Comparison of ENCODE assay signal across 15 cellular contexts in the genomic region with DNA sequence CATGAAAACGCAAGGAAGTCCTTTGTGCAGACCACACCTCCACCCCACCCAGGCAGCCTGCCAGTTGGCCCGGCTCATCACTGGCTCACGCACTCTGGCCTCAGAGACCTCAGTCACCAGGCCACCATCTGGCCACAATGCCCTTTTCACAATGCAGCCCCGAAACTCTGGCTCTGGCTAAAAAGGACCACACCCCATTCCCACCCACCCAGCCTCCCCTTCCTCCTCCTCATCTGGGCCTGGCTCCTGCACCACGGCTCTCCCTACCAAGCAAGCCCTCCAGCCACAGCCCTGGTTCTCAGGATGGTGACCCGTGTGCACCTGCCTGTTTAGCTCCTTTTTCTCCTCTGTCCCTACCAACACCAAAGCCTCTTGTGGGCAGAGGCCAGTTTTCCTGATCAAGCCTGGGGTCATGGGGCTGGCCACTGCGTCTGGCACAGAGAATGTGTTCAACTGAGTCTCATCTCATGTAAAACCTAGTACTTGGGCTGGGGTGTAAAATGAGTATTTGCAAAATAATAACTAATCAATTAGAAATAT. TPM values are rescaled to one million over a fixed set of nuclear protein-coding genes. Genes with fewer than 3 reads are reported as not detected.
A peak's percentile ranks its signal among the peaks of the same experiment; 100 is the strongest.
DNase-seq lines count a peak whose midpoint lies in the region; ATAC-seq and TF ChIP-seq lines count a peak whose summit lies in the region.
"Had no signal": no experiment of that assay in that cellular context is flagged by ENCODE, and none has a peak within 500 bp of the region (broad histone marks: within the 10 kb centered on the region; RNA-seq: fewer than 3 reads in every experiment).

No MANE protein-coding gene starts in this region.

- H3K36me3 Mint-ChIP-seq in activated naive CD8-positive, alpha-beta T cell treated with anti-CD3 and anti-CD28 coated beads, Interleukin-2, amount 10 ng/mL, durations not matched to agents 7 days and 5 days: peaks cover 4% of the 10 kb centered on the region
- H3K36me3 Mint-ChIP-seq in activated naive CD8-positive, alpha-beta T cell treated with anti-CD3 and anti-CD28 coated beads, Interleukin-2, amount 50 U/mL, for 24 hours (ENCODE audit: low read depth): peaks cover 8% of the 10 kb centered on the region
- peaks cover 2% of the 10 kb centered on the region for H3K36me3 Mint-ChIP-seq in chondrocyte (ENCODE audit: low read depth)

- peak; percentile 19 for DNase-seq in activated naive CD8-positive, alpha-beta T cell treated with anti-CD3 and anti-CD28 coated beads, Interleukin-2, amount 10 ng/mL, durations not matched to agents 7 days and 5 days
- DNase-seq in activated naive CD8-positive, alpha-beta T cell treated with anti-CD3 and anti-CD28 coated beads, Interleukin-2, amount 50 U/mL, for 24 hours: no peak
- peak; percentile 38 for DNase-seq in chondrocyte (ENCODE audit: low spot score)
- DNase-seq in lower lobe of right lung: peak; percentile 52
- DNase-seq in vagina (ENCODE audit: extremely low spot score in 2 of 2): no peak
- DNase-seq in NCI-H1048 (lab: John Stamatoyannopoulos, UW): no peak
- DNase-seq: activated T-cell treated with anti-CD3 and anti-CD28 coated beads, Interleukin-2, amount 50 U/mL, for 4 hours; central memory CD4-positive, alpha-beta T cell; immature natural killer cell; nephron progenitor cell; stimulated activated CD8-positive, alpha-beta memory T cell treated with anti-CD3 and anti-CD28 coated beads, Interleukin-4, amount 100 ng/mL, for 48 hours; WERI-Rb-1 had no signal

- H3K4me1 ChIP-seq in lower lobe of right lung: peaks cover 29% of the 10 kb centered on the region
- H3K4me1 ChIP-seq in vagina: peaks cover 30% of the 10 kb centered on the region

- no peak for TF ChIP-seq CTCF in chondrocyte (IDR thresholded peaks at IDR 0.05)
- TF ChIP-seq CTCF in lower lobe of right lung (IDR thresholded peaks at IDR 0.05): no peak
- no peak for TF ChIP-seq CTCF in vagina (IDR thresholded peaks at IDR 0.05)

- ATAC-seq in activated naive CD8-positive, alpha-beta T cell treated with anti-CD3 and anti-CD28 coated beads, Interleukin-2, amount 10 ng/mL, durations not matched to agents 7 days and 5 days (ENCODE audit: low read depth): no peak
- no peak for ATAC-seq in activated naive CD8-positive, alpha-beta T cell treated with anti-CD3 and anti-CD28 coated beads, Interleukin-2, amount 50 U/mL, for 24 hours
- ATAC-seq in lower lobe of right lung (no peak), HG03565 (IDR thresholded peaks at IDR 0.05; ENCODE audit: unreplicated experiment) (no peak), HG02870 (IDR thresholded peaks at IDR 0.05; ENCODE audit: unreplicated experiment) (no peak)
- ATAC-seq: activated T-cell treated with anti-CD3 and anti-CD28 coated beads, Interleukin-2, amount 50 U/mL, for 4 hours had no signal

- H3K4me3 ChIP-seq in lower lobe of right lung (no peak overlapping the region), vagina (no peak overlapping the region)

- no peaks in the 10 kb centered on the region for H3K27me3 Mint-ChIP-seq in activated naive CD8-positive, alpha-beta T cell treated with anti-CD3 and anti-CD28 coated beads, Interleukin-2, amount 10 ng/mL, durations not matched to agents 7 days and 5 days
- no peaks in the 10 kb centered on the region for H3K27me3 Mint-ChIP-seq in activated naive CD8-positive, alpha-beta T cell treated with anti-CD3 and anti-CD28 coated beads, Interleukin-2, amount 50 U/mL, for 24 hours
- no peaks in the 10 kb centered on the region for H3K27me3 Mint-ChIP-seq in chondrocyte (ENCODE audit: low read depth)

- H3K27ac ChIP-seq in lower lobe of right lung (no peak overlapping the region), vagina (peak overlapping the region; percentile 44)
- H3K27ac ChIP-seq: C4-2B, WERI-Rb-1 had no signal

- H3K9me3 Mint-ChIP-seq in activated naive CD8-positive, alpha-beta T cell treated with anti-CD3 and anti-CD28 coated beads, Interleukin-2, amount 10 ng/mL, durations not matched to agents 7 days and 5 days: peaks cover 1% of the 10 kb centered on the region
- no peaks in the 10 kb centered on the region for H3K9me3 Mint-ChIP-seq in activated naive CD8-positive, alpha-beta T cell treated with anti-CD3 and anti-CD28 coated beads, Interleukin-2, amount 50 U/mL, for 24 hours
- no peaks in the 10 kb centered on the region for H3K9me3 Mint-ChIP-seq in chondrocyte (ENCODE audit: low read depth)
- H3K9me3 Mint-ChIP-seq: activated T-cell treated with anti-CD3 and anti-CD28 coated beads, Interleukin-2, amount 50 U/mL, for 4 hours; immature natural killer cell; nephron progenitor cell had no signal

- TF ChIP-seq POLR2A in vagina (IDR thresholded peaks at IDR 0.05): no peak

- H3K9me3 ChIP-seq in lower lobe of right lung: no peaks in the 10 kb centered on the region
- no peaks in the 10 kb centered on the region for H3K9me3 ChIP-seq in vagina

- H3K27me3 ChIP-seq in lower lobe of right lung (ENCODE audit: low read depth) (no peaks in the 10 kb centered on the region), vagina (no peaks in the 10 kb centered on the region)

- POLR2A ChIA-PET in activated naive CD8-positive, alpha-beta T cell treated with anti-CD3 and anti-CD28 coated beads, Interleukin-2, amount 10 ng/mL, durations not matched to agents 7 days and 5 days (lab: Charles Lee): no interaction called here

- H3K27ac Mint-ChIP-seq in activated naive CD8-positive, alpha-beta T cell treated with anti-CD3 and anti-CD28 coated beads, Interleukin-2, amount 10 ng/mL, durations not matched to agents 7 days and 5 days: peak overlapping the region; percentile 62
- no peak overlapping the region for H3K27ac Mint-ChIP-seq in activated naive CD8-positive, alpha-beta T cell treated with anti-CD3 and anti-CD28 coated beads, Interleukin-2, amount 50 U/mL, for 24 hours
- no peak overlapping the region for H3K27ac Mint-ChIP-seq in chondrocyte (ENCODE audit: unreplicated experiment)

- peaks cover 27% of the 10 kb centered on the region for H3K4me1 Mint-ChIP-seq in activated naive CD8-positive, alpha-beta T cell treated with anti-CD3 and anti-CD28 coated beads, Interleukin-2, amount 10 ng/mL, durations not matched to agents 7 days and 5 days
- peaks cover 26% of the 10 kb centered on the region for H3K4me1 Mint-ChIP-seq in activated naive CD8-positive, alpha-beta T cell treated with anti-CD3 and anti-CD28 coated beads, Interleukin-2, amount 50 U/mL, for 24 hours
- peaks cover 10% of the 10 kb centered on the region for H3K4me1 Mint-ChIP-seq in chondrocyte (ENCODE audit: low read depth)

- peaks cover under 1% of the 10 kb centered on the region for H3K36me3 ChIP-seq in lower lobe of right lung
- no peaks in the 10 kb centered on the region for H3K36me3 ChIP-seq in vagina
- H3K36me3 ChIP-seq: WERI-Rb-1 had no signal

- H3K4me3 Mint-ChIP-seq in activated naive CD8-positive, alpha-beta T cell treated with anti-CD3 and anti-CD28 coated beads, Interleukin-2, amount 10 ng/mL, durations not matched to agents 7 days and 5 days: no peak overlapping the region
- H3K4me3 Mint-ChIP-seq in activated naive CD8-positive, alpha-beta T cell treated with anti-CD3 and anti-CD28 coated beads, Interleukin-2, amount 50 U/mL, for 24 hours: no peak overlapping the region
- no peak overlapping the region for H3K4me3 Mint-ChIP-seq in chondrocyte (ENCODE audit: unreplicated experiment)
- H3K4me3 Mint-ChIP-seq: activated T-cell treated with anti-CD3 and anti-CD28 coated beads, Interleukin-2, amount 50 U/mL, for 4 hours; immature natural killer cell had no signal

- intact Hi-C loops in lower lobe of right lung (cut with DNase I): no loop called here
- intact Hi-C loops in vagina (cut with DNase I): no loop called here

RNA-seq across cellular contexts. Expression of a gene that starts 7.3 kb away (rescaled TPM):
- total RNA-seq in activated naive CD8-positive, alpha-beta T cell treated with anti-CD3 and anti-CD28 coated beads, Interleukin-2, amount 10 ng/mL, durations not matched to agents 7 days and 5 days: 10 to 100 TPM; 54.0 to 57.4 TPM
- total RNA-seq in chondrocyte: 16.4 to 27.0 TPM (median 22.3 TPM) in 3 replicates
- total RNA-seq in lower lobe of right lung: 44.9 TPM
- total RNA-seq in vagina: 76.6 TPM

Comparison
In these comparisons a context has a peak if more than half of its experiments do, and no peak if none do; other contexts are left out.
1. DNase-seq: peak in activated naive CD8-positive, alpha-beta T cell treated with anti-CD3 and anti-CD28 coated beads, Interleukin-2, amount 10 ng/mL, durations not matched to agents 7 days and 5 days (single experiment), chondrocyte (single experiment) and lower lobe of right lung (single experiment); none in activated naive CD8-positive, alpha-beta T cell treated with anti-CD3 and anti-CD28 coated beads, Interleukin-2, amount 50 U/mL, for 24 hours (single experiment), vagina (0 of 2) and NCI-H1048 (single experiment).